In genomic region chr5:159156839-159157238, GRCh38 we compare ENCODE assay signal across 8 cellular contexts.
DNase-seq lines count a peak whose midpoint lies in the region; FAIRE-seq and TF ChIP-seq lines count a peak whose summit lies in the region.

No MANE protein-coding gene starts in this region.

- peak; percentile 92 for TF ChIP-seq CTCF in D721Med (IDR thresholded peaks at IDR 0.05; ENCODE audit: insufficient read depth, missing control alignments)
- peak; percentile 93 for TF ChIP-seq CTCF in OCI-LY1 (IDR thresholded peaks at IDR 0.05; ENCODE audit: low read length)
- peak; percentile 83 for TF ChIP-seq CTCF in brain microvascular endothelial cell (IDR thresholded peaks at IDR 0.05; ENCODE audit: low read depth, low read length, missing control alignments)

- no peak overlapping the region for H3K4me3 ChIP-seq in OCI-LY1 (ENCODE audit: low read depth, low read length, poor library complexity, severe bottlenecking)
- no peak overlapping the region for H3K4me3 ChIP-seq in brain microvascular endothelial cell (ENCODE audit: low read depth, low read length)

- H3K9me2 ChIP-seq in OCI-LY1 (ENCODE audit: low read depth, low read length), result no peaks in the 10 kb centered on the region

- in situ Hi-C loops in brain microvascular endothelial cell (cut with HindIII; ENCODE audit: low pct_ligation_motif_present, low sequenced_read_pairs), result no loop called here

- no peaks in the 10 kb centered on the region for H3K9me3 ChIP-seq in OCI-LY1 (ENCODE audit: low read length)

- H3K9ac ChIP-seq in OCI-LY1 (ENCODE audit: low read length), result no peak overlapping the region

- peaks cover 52% of the 10 kb centered on the region for H3K4me1 Mint-ChIP-seq in stimulated activated naive CD8-positive, alpha-beta T cell treated with anti-CD3 and anti-CD28 coated beads, Interleukin-15, Interleukin-2, amounts not matched to agents 100 ng/mL and 50 ng/mL, for 24 hours (ENCODE audit: low read depth)

- peaks cover 4% of the 10 kb centered on the region; the same call in 1 of the 2 replicates for H3F3A ChIP-seq in OCI-LY1 (ENCODE audit: insufficient read depth, low read length)

- H3K9me3 Mint-ChIP-seq in stimulated activated naive CD8-positive, alpha-beta T cell treated with anti-CD3 and anti-CD28 coated beads, Interleukin-15, Interleukin-2, amounts not matched to agents 100 ng/mL and 50 ng/mL, for 24 hours, result no peaks in the 10 kb centered on the region

- H3K36me3 ChIP-seq in OCI-LY1 (ENCODE audit: insufficient read depth, low read length), result peaks cover 53% of the 10 kb centered on the region; the same call in 1 of the 2 replicates
- peaks cover 46% of the 10 kb centered on the region for H3K36me3 ChIP-seq in brain microvascular endothelial cell (replicated peaks)

- no peak overlapping the region for H3K4me2 ChIP-seq in OCI-LY1 (ENCODE audit: low read length)

- no peak for FAIRE-seq in D721Med (lab: Jason Lieb, UNC)

- peak overlapping the region; percentile 33 for H3K27ac Mint-ChIP-seq in stimulated activated naive CD8-positive, alpha-beta T cell treated with anti-CD3 and anti-CD28 coated beads, Interleukin-15, Interleukin-2, amounts not matched to agents 100 ng/mL and 50 ng/mL, for 24 hours

- H3K27me3 ChIP-seq in OCI-LY1 (ENCODE audit: insufficient read depth, low read length) (no peaks in the 10 kb centered on the region), brain microvascular endothelial cell (replicated peaks) (no peaks in the 10 kb centered on the region)

- no peaks in the 10 kb centered on the region for H3K4me1 ChIP-seq in OCI-LY1 (ENCODE audit: insufficient read depth, low read length, severe bottlenecking)

- no peak overlapping the region for H2AFZ ChIP-seq in OCI-LY1 (ENCODE audit: low read length)

- H3K4me3 Mint-ChIP-seq in stimulated activated naive CD8-positive, alpha-beta T cell treated with anti-CD3 and anti-CD28 coated beads, Interleukin-15, Interleukin-2, amounts not matched to agents 100 ng/mL and 50 ng/mL, for 24 hours, result no peak overlapping the region

- H3K27ac ChIP-seq in OCI-LY1 (ENCODE audit: low read depth, low read length, poor library complexity, severe bottlenecking) (no peak overlapping the region), brain microvascular endothelial cell (no peak overlapping the region)

- H4K20me1 ChIP-seq in OCI-LY1 (ENCODE audit: insufficient read depth, low read length), result no peaks in the 10 kb centered on the region

- DNase-seq in D721Med (ENCODE audit: insufficient read length, low spot score), result peak; percentile 18
- DNase-seq in GM19240 (ENCODE audit: insufficient read length, low spot score), result peak; percentile 34
- peak; percentile 73 for DNase-seq in HuH-7 (ENCODE audit: low spot score)
- DNase-seq in brain microvascular endothelial cell, result peak; percentile 68
- peak; percentile 88 for DNase-seq in inferior parietal cortex (ENCODE audit: extremely low spot score)
- no peak for DNase-seq in activated effector memory CD4-positive, alpha-beta T cell treated with Interleukin-2 at 50 U/mL for 16 hours

- H3K79me2 ChIP-seq in OCI-LY1 (ENCODE audit: insufficient read depth, low read length), result no peaks in the 10 kb centered on the region

- H3K27me3 Mint-ChIP-seq in stimulated activated naive CD8-positive, alpha-beta T cell treated with anti-CD3 and anti-CD28 coated beads, Interleukin-15, Interleukin-2, amounts not matched to agents 100 ng/mL and 50 ng/mL, for 24 hours, result no peaks in the 10 kb centered on the region

- H3K36me3 Mint-ChIP-seq in stimulated activated naive CD8-positive, alpha-beta T cell treated with anti-CD3 and anti-CD28 coated beads, Interleukin-15, Interleukin-2, amounts not matched to agents 100 ng/mL and 50 ng/mL, for 24 hours (ENCODE audit: low read depth), result peaks cover 54% of the 10 kb centered on the region
